ENCODE assay signal across 1 cellular context in the genomic region with DNA sequence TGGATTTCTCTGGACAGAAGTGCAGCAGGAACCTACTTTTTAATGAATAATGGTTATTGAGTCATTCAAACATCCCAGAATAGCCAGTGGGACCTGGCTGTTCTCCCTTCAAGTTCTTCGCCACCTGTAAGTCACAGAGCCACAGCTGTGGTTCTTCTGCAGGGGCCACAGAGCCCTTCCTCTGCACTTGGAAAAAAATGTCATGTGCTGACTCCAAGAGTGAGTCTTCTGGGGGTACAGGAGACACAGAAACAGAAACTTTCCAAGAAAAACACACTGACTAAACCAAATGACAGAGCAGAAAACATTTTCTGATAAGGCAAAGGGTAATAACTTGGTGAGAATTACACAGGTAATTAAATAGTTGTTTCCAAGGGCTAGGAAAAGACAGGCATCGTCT.
TF ChIP-seq lines count a peak whose summit lies in the region.

No MANE protein-coding gene starts in this region.

TF ChIP-seq in HepG2, 621 proteins besides CTCF, POLR2A, EP300 and RAD21:
- TF ChIP-seq, protein P1, sequence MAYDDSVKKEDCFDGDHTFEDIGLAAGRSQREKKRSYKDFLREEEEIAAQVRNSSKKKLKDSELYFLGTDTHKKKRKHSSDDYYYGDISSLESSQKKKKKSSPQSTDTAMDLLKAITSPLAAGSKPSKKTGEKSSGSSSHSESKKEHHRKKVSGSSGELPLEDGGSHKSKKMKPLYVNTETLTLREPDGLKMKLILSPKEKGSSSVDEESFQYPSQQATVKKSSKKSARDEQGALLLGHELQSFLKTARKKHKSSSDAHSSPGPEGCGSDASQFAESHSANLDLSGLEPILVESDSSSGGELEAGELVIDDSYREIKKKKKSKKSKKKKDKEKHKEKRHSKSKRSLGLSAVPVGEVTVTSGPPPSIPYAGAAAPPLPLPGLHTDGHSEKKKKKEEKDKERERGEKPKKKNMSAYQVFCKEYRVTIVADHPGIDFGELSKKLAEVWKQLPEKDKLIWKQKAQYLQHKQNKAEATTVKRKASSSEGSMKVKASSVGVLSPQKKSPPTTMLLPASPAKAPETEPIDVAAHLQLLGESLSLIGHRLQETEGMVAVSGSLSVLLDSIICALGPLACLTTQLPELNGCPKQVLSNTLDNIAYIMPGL (CRISPR knock-in tag; IDR thresholded peaks at IDR 0.05; ENCODE audit: borderline replicate concordance in 1 of 2, low read depth in 1 of 2): no peak
- TF ChIP-seq AKAP8 (CRISPR knock-in tag; IDR thresholded peaks at IDR 0.05) (no peak), ZNF329 (CRISPR knock-in tag; IDR thresholded peaks at IDR 0.05; ENCODE audit: low read depth) (no peak), ELF4 (CRISPR knock-in tag; IDR thresholded peaks at IDR 0.05; ENCODE audit: borderline replicate concordance) (no peak), HNF4G (IDR thresholded peaks at IDR 0.05; ENCODE audit: borderline replicate concordance, low read depth, low read length) (no peak), HNF4G (CRISPR knock-in tag; IDR thresholded peaks at IDR 0.05; ENCODE audit: borderline replicate concordance, low read depth) (no peak)
